ENCODE assay signal across 1 cellular context in the genomic region with DNA sequence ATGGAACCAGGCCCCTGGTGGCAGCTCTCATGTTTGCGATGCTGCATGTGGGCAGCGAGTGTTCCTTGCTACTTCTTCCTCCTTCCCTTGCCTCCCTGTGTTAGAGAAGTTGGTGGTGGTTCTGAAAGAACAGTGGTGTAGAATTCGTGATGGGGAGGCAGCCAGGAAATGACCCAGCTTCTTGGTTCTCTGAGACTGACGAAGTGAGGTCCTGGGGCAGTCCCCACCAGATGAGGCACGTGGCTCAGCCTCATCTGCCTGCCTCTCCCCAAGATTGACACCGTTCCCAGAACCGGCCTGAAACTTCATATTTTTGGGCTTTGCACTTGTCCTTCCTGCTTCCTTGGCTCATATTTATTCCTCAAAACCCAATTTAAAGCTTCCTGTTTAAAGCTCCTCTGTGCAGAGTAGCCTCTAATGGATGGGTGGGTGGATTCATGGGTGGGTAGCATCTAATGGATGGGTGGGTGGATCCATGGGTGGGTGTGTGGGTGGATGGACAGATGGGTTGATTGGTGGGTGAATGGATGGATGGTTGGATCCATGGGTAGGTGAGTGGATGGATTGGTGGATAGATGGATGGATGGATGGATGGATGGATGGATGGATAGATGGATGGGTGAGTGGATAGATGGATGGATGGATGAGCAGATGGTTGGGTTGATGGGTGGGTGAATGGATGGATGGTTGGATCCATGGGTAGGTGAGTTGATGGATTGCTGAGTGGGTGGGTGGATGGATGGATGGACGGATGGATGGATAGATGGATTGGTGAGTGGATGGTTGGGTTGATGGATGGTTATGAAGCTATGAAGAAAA.
TF ChIP-seq lines count a peak whose summit lies in the region.

No MANE protein-coding gene starts in this region.

TF ChIP-seq in IMR-90, 13 proteins besides CTCF, POLR2A, EP300 and RAD21 (continued from another document):
- TF ChIP-seq ELK1 (IDR thresholded peaks at IDR 0.05; ENCODE audit: borderline replicate concordance, low read depth, low read length) (no peak), MAZ (IDR thresholded peaks at IDR 0.05; ENCODE audit: borderline replicate concordance, low read depth, low read length) (no peak), MXI1 (IDR thresholded peaks at IDR 0.05; ENCODE audit: borderline replicate concordance, low read depth, low read length) (no peak), CHD1 (IDR thresholded peaks at IDR 0.05; ENCODE audit: low read depth, low read length) (no peak), CEBPB (IDR thresholded peaks at IDR 0.05; ENCODE audit: low read depth, low read length) (no peak), RFX5 (IDR thresholded peaks at IDR 0.05; ENCODE audit: low read depth, low read length) (no peak), BHLHE40 (IDR thresholded peaks at IDR 0.05; ENCODE audit: low read depth, low read length) (no peak), MAFK (IDR thresholded peaks at IDR 0.05; ENCODE audit: low read depth, low read length) (no peak)
